Comparison of ENCODE assay signal across 15 cellular contexts in the genomic region with DNA sequence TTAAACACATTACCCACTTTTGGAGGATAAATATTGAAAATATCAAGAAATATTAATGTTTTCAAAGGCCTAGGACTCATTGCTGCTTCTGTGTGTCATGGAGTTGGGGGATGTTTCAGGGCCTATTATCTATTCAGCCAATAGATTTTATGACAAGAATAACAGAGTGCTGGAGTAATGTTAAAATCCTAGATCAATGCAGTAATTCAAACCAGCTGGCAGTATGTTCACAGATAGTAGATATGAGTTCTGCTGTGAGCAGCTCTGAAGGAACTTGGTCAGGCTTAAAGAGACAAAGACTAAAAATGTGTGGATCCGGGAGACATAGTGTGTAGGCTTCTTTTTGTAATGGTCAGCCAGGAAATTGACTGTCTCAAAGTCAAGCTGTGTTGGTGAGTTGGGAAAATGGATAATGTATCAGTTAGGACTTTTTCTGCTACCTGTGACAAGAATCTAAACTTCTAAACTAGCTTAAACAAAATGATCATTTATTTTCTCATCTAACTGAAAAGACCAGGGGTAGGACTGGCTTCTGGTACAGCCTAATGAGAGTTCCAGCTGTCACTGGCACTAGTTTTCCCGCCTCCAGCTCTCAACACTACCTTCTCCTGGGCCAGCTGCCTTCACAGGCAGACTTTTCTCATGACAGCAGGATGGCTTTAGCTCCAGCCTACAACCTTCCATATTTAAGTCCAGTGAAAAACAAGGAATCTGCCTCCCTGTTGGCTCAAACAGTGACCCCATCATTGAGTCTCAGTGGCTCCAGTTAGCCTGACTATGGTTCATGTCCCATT. TPM values are rescaled to one million over a fixed set of nuclear protein-coding genes. Genes with fewer than 3 reads are reported as not detected.
DNase-seq lines count a peak whose midpoint lies in the region; ATAC-seq and TF ChIP-seq lines count a peak whose summit lies in the region.
"Had no signal": no experiment of that assay in that cellular context is flagged by ENCODE, and none has a peak within 500 bp of the region (broad histone marks: within the 10 kb centered on the region; RNA-seq: fewer than 3 reads in every experiment).

No MANE protein-coding gene starts in this region.

- intact Hi-C loops in Calu3 (cut with micrococcal nuclease; ENCODE audit: unreplicated experiment), result no loop called here

- TF ChIP-seq CTCF in HFFc6 (IDR thresholded peaks at IDR 0.05) (no peak), fibroblast of the aortic adventitia (IDR thresholded peaks at IDR 0.05; ENCODE audit: insufficient read depth, low read length) (no peak), progenitor cell of endocrine pancreas (IDR thresholded peaks at IDR 0.05; ENCODE audit: unreplicated experiment) (no peak), Calu3 (IDR thresholded peaks at IDR 0.05; ENCODE audit: unreplicated experiment) (no peak)

- peaks cover 43% of the 10 kb centered on the region for H3K4me1 Mint-ChIP-seq in HFFc6 (ENCODE audit: low read depth)
- H3K4me1 Mint-ChIP-seq in progenitor cell of endocrine pancreas (ENCODE audit: low read depth), result peaks cover 34% of the 10 kb centered on the region
- H3K4me1 Mint-ChIP-seq in Calu3 (ENCODE audit: low read depth, unreplicated experiment), result peaks cover 19% of the 10 kb centered on the region

- peak overlapping the region; percentile 41; the same call in 1 of the 2 replicates for H3K27ac Mint-ChIP-seq in HFFc6
- H3K27ac Mint-ChIP-seq in progenitor cell of endocrine pancreas, result peak overlapping the region; percentile 15
- no peak overlapping the region for H3K27ac Mint-ChIP-seq in Calu3 (ENCODE audit: unreplicated experiment)
- H3K27ac Mint-ChIP-seq: activated naive CD4-positive, alpha-beta T cell treated with anti-CD3 and anti-CD28 coated beads, Interleukin-2, amount 50 U/mL, for 72 hours had no signal

- H3K27me3 Mint-ChIP-seq in HFFc6 (ENCODE audit: insufficient read depth), result no peaks in the 10 kb centered on the region
- no peaks in the 10 kb centered on the region for H3K27me3 Mint-ChIP-seq in progenitor cell of endocrine pancreas
- no peaks in the 10 kb centered on the region for H3K27me3 Mint-ChIP-seq in Calu3 (ENCODE audit: unreplicated experiment)

- H3K4me3 Mint-ChIP-seq in HFFc6, result no peak overlapping the region
- H3K4me3 Mint-ChIP-seq in progenitor cell of endocrine pancreas (ENCODE audit: low read depth), result no peak overlapping the region
- no peak overlapping the region for H3K4me3 Mint-ChIP-seq in Calu3 (ENCODE audit: low read depth, unreplicated experiment)

- DNase-seq in AG20443 (ENCODE audit: low spot score) (peak; percentile 25), HFFc6 (peak; percentile 45), fibroblast of the aortic adventitia (ENCODE audit: low read depth) (peak; percentile 72), progenitor cell of endocrine pancreas (ENCODE audit: low spot score, unreplicated experiment) (no peak), Calu3 (no peak), GF-D8 (lab: John Stamatoyannopoulos, UW) (no peak), T1000 (lab: John Stamatoyannopoulos, UW) (no peak)
- DNase-seq: Karpas-422, NCI-H187, NCI-H82, occipital lobe, SHP77 had no signal

- no peak overlapping the region for H3K4me3 ChIP-seq in fibroblast of the aortic adventitia (ENCODE audit: low read depth, low read length)
- H3K4me3 ChIP-seq: BLaER1 had no signal

- CTCF ChIA-PET in Calu3 (lab: Charles Lee), result interaction anchor here (1.7 kb wide), 1 partner anchor 45 kb away, joined by 3 read pairs; no protein-coding TSS in a partner anchor

- no peak for ATAC-seq in HG02678 (IDR thresholded peaks at IDR 0.05; ENCODE audit: unreplicated experiment)
- ATAC-seq: activated naive CD4-positive, alpha-beta T cell treated with anti-CD3 and anti-CD28 coated beads, Interleukin-2, amount 50 U/mL, for 72 hours had no signal

- H3K9me3 Mint-ChIP-seq in HFFc6 (no peaks in the 10 kb centered on the region; the same call in 1 of the 2 replicates), progenitor cell of endocrine pancreas (ENCODE audit: low read depth) (no peaks in the 10 kb centered on the region), Calu3 (ENCODE audit: low read depth, unreplicated experiment) (no peaks in the 10 kb centered on the region)
- H3K9me3 Mint-ChIP-seq: activated naive CD4-positive, alpha-beta T cell treated with anti-CD3 and anti-CD28 coated beads, Interleukin-2, amount 50 U/mL, for 72 hours had no signal

- H3K36me3 Mint-ChIP-seq in HFFc6 (ENCODE audit: low read depth) (peaks cover 5% of the 10 kb centered on the region), progenitor cell of endocrine pancreas (ENCODE audit: insufficient read depth) (peaks cover 3% of the 10 kb centered on the region), Calu3 (ENCODE audit: insufficient read depth, unreplicated experiment) (peaks cover 5% of the 10 kb centered on the region)

- no TSS peak for BruUV-seq in Calu3 (replicated peaks; lab: Mats Ljungman, UMichigan)

RNA-seq across cellular contexts. Expression of a gene that starts 16.3 kb away (rescaled TPM):
- total RNA-seq in HFFc6 (2021; fragmentation: NEBNext Ultra II Directional; extraction: Animal tissue kit (Norgen Biotek cat#: 25700)), result 10 to 100 TPM; 16.4 to 18.8 (median 17.3) TPM
- 11.1 and 18.5 TPM in 2 replicates for total RNA-seq in fibroblast of the aortic adventitia (ENCODE audit: low replicate concordance)
- 11.8 and 12.3 TPM in 2 replicates for total RNA-seq in progenitor cell of endocrine pancreas
- total RNA-seq in Calu3 (2022), result 13.6 and 13.9 TPM in 2 replicates

RNA-seq across cellular contexts. Expression of a gene that starts 38.8 kb away (rescaled TPM):
- 10 to 100 TPM; 13.4 to 21.9 (median 15.6) TPM for total RNA-seq in HFFc6 (2021; fragmentation: NEBNext Ultra II Directional; extraction: Animal tissue kit (Norgen Biotek cat#: 25700))
- total RNA-seq in fibroblast of the aortic adventitia (ENCODE audit: low replicate concordance), result 36.1 and 42.4 TPM in 2 replicates
- 14.8 and 16.1 TPM in 2 replicates for total RNA-seq in progenitor cell of endocrine pancreas
- total RNA-seq in Calu3 (2022), result 30.7 and 37.7 TPM in 2 replicates

Comparison
In these comparisons a context has a peak if more than half of its experiments do, and no peak if none do; other contexts are left out.
1. DNase-seq: peak in AG20443 (single experiment), HFFc6 (single experiment) and fibroblast of the aortic adventitia (single experiment); none in progenitor cell of endocrine pancreas (single experiment), Calu3 (single experiment), GF-D8 (single experiment) and T1000 (single experiment).